ENCODE assay signal across 1 cellular context in the genomic region with DNA sequence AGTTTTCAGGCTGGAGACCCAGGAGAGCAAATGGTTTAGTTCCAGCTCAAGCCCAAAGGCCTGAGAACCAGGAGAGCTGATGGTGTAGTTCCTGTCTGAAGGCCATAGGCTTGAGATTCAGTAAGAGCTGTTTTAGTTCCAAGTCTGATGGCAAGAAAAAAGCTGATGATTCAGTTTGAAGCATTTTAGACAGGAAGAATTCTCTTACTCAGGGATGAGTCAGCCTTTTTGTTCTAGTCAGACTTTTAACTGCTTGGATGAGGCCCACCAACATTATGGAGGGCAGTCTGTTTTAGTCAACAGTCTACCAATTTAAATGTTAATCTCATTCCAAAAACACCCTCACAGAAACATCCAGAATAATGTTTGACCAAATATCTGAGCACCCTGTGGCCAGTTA.
A peak's percentile ranks its signal among the peaks of the same experiment; 100 is the strongest.
TF ChIP-seq lines count a peak whose summit lies in the region.

No MANE protein-coding gene starts in this region.

TF ChIP-seq in HCT116, 20 proteins besides CTCF, POLR2A, EP300 and RAD21 (continued from another document):
- TF ChIP-seq, protein P1, sequence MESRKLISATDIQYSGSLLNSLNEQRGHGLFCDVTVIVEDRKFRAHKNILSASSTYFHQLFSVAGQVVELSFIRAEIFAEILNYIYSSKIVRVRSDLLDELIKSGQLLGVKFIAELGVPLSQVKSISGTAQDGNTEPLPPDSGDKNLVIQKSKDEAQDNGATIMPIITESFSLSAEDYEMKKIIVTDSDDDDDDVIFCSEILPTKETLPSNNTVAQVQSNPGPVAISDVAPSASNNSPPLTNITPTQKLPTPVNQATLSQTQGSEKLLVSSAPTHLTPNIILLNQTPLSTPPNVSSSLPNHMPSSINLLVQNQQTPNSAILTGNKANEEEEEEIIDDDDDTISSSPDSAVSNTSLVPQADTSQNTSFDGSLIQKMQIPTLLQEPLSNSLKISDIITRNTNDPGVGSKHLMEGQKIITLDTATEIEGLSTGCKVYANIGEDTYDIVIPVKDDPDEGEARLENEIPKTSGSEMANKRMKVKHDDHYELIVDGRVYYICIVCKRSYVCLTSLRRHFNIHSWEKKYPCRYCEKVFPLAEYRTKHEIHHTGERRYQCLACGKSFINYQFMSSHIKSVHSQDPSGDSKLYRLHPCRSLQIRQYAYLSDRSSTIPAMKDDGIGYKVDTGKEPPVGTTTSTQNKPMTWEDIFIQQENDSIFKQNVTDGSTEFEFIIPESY (IDR thresholded peaks at IDR 0.05; ENCODE audit: extremely low read depth, insufficient replicate concordance, low read length) = no peak
- no peak for TF ChIP-seq ELF1 (IDR thresholded peaks at IDR 0.05; ENCODE audit: borderline replicate concordance, low read depth)
- TF ChIP-seq SP1 (IDR thresholded peaks at IDR 0.05; ENCODE audit: low read depth) = peak; percentile 68; the same call in 1 of the 2 replicates
- TF ChIP-seq, protein P2, sequence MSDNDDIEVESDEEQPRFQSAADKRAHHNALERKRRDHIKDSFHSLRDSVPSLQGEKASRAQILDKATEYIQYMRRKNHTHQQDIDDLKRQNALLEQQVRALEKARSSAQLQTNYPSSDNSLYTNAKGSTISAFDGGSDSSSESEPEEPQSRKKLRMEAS (IDR thresholded peaks at IDR 0.05) = peak; percentile 20; the same call in 1 of the 2 replicates
- no peak for TF ChIP-seq EZH2phosphoT487 (IDR thresholded peaks at IDR 0.05; ENCODE audit: borderline replicate concordance)
- TF ChIP-seq, protein P3, sequence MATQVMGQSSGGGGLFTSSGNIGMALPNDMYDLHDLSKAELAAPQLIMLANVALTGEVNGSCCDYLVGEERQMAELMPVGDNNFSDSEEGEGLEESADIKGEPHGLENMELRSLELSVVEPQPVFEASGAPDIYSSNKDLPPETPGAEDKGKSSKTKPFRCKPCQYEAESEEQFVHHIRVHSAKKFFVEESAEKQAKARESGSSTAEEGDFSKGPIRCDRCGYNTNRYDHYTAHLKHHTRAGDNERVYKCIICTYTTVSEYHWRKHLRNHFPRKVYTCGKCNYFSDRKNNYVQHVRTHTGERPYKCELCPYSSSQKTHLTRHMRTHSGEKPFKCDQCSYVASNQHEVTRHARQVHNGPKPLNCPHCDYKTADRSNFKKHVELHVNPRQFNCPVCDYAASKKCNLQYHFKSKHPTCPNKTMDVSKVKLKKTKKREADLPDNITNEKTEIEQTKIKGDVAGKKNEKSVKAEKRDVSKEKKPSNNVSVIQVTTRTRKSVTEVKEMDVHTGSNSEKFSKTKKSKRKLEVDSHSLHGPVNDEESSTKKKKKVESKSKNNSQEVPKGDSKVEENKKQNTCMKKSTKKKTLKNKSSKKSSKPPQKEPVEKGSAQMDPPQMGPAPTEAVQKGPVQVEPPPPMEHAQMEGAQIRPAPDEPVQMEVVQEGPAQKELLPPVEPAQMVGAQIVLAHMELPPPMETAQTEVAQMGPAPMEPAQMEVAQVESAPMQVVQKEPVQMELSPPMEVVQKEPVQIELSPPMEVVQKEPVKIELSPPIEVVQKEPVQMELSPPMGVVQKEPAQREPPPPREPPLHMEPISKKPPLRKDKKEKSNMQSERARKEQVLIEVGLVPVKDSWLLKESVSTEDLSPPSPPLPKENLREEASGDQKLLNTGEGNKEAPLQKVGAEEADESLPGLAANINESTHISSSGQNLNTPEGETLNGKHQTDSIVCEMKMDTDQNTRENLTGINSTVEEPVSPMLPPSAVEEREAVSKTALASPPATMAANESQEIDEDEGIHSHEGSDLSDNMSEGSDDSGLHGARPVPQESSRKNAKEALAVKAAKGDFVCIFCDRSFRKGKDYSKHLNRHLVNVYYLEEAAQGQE (IDR thresholded peaks at IDR 0.05; ENCODE audit: low read depth) = no peak
- no peak for TF ChIP-seq ZNF274 (IDR thresholded peaks at IDR 0.05; ENCODE audit: low read depth, low read length)
- no peak for TF ChIP-seq SIN3A (IDR thresholded peaks at IDR 0.05; ENCODE audit: low read depth)
